In the genomic region with DNA sequence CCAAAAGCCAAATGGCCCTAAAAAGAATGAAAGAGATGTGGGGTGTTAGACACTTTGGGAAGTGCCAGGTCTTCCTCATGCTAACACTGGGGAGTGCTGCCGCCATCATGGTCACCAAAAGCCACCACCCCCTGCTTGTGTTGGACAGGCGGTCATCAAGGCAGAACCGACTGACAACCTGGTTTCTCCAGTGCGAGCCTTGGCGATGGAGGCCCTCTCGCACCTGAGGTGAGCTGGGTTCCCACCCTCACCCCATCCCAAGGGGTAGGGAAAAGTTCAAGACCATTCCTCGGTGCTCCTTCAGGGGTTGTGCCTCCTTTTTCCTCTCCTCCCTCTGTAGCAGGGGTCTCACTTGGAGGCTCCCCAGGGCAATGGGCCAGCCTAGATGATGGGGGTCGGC, we compare ENCODE assay signal across 21 cellular contexts. TPM values are rescaled to one million over a fixed set of nuclear protein-coding genes. Genes with fewer than 3 reads are reported as not detected.
"Had no signal": no experiment of that assay in that cellular context is flagged by ENCODE, and none has a peak within 500 bp of the region (broad histone marks: within the 10 kb centered on the region; RNA-seq: fewer than 3 reads in every experiment).

No MANE protein-coding gene starts in this region.

- H2AFZ ChIP-seq: hepatocyte had no signal

- H3K9me3 ChIP-seq: body of pancreas, colonic mucosa, esophagus squamous epithelium, ovary, SJSA1 had no signal

- H3K4me2 ChIP-seq: hepatocyte had no signal

- H3K4me1 ChIP-seq: body of pancreas, colonic mucosa, esophagus squamous epithelium, tibial artery had no signal

- H3K4me1 Mint-ChIP-seq: stimulated activated memory B cell treated with anti-CD40 and anti-IgM and Interleukin-4, amounts not matched to agents 10 μg/mL and 1 μg/mL and 100 μg/mL, for 72 hours had no signal

- H3K27ac ChIP-seq: body of pancreas, colonic mucosa, esophagus squamous epithelium, hepatocyte, ovary, SJSA1, tibial artery had no signal

- H3K79me2 ChIP-seq: hepatocyte had no signal

- H3K4me3 ChIP-seq: body of pancreas, colonic mucosa, esophagus squamous epithelium, hepatocyte, ovary, SJSA1, tibial artery had no signal

- H3K9me3 Mint-ChIP-seq: activated naive CD4-positive, alpha-beta T cell treated with anti-CD3 and anti-CD28 coated beads, Interleukin-2, amount 50 U/mL, for 72 hours; activated T-helper 2 cell treated with anti-CD3 and anti-CD28 coated beads, Interferon-gamma antibody, Interleukin-2, Interleukin-4, amounts not matched to agents 10 μg/mL and 5 μg/mL and 100 μg/mL, durations not matched to agents 14 hours and 24 hours and 36 hours; neural crest cell; stimulated activated memory B cell treated with anti-CD40 and anti-IgM and Interleukin-4, amounts not matched to agents 10 μg/mL and 1 μg/mL and 100 μg/mL, for 72 hours had no signal

- H3K27ac Mint-ChIP-seq: activated CD8-positive, alpha-beta T cell treated with anti-CD3 and anti-CD28 coated beads, Interleukin-2, amount 10 ng/mL, durations not matched to agents 7 days and 5 days; activated naive CD4-positive, alpha-beta T cell treated with anti-CD3 and anti-CD28 coated beads, Interleukin-2, amount 50 U/mL, for 72 hours; activated T-helper 2 cell treated with anti-CD3 and anti-CD28 coated beads, Interferon-gamma antibody, Interleukin-2, Interleukin-4, amounts not matched to agents 10 μg/mL and 5 μg/mL and 100 μg/mL, durations not matched to agents 14 hours and 24 hours and 36 hours; stimulated activated memory B cell treated with anti-CD40 and anti-IgM and Interleukin-4, amounts not matched to agents 10 μg/mL and 1 μg/mL and 100 μg/mL, for 72 hours had no signal

- DNase-seq: activated CD8-positive, alpha-beta T cell treated with anti-CD3 and anti-CD28 coated beads, Interleukin-2, amount 10 ng/mL, durations not matched to agents 7 days and 5 days; activated T-cell treated with anti-CD3 and anti-CD28 coated beads for 4 hours; central memory CD4-positive, alpha-beta T cell; colonic mucosa; effector CD4-positive, alpha-beta T cell; esophagus squamous epithelium; mesendoderm; SW 1271 had no signal

- H3K4me3 Mint-ChIP-seq: activated CD8-positive, alpha-beta T cell treated with anti-CD3 and anti-CD28 coated beads, Interleukin-2, amount 10 ng/mL, durations not matched to agents 7 days and 5 days; neural crest cell; stimulated activated memory B cell treated with anti-CD40 and anti-IgM and Interleukin-4, amounts not matched to agents 10 μg/mL and 1 μg/mL and 100 μg/mL, for 72 hours had no signal

- H3K36me3 ChIP-seq: colonic mucosa, esophagus squamous epithelium, ovary, SJSA1, tibial artery had no signal

- H3K27me3 ChIP-seq: body of pancreas, colonic mucosa, hepatocyte, ovary had no signal

- H3K36me3 Mint-ChIP-seq: activated naive CD4-positive, alpha-beta T cell treated with anti-CD3 and anti-CD28 coated beads, Interleukin-2, amount 50 U/mL, for 72 hours; stimulated activated memory B cell treated with anti-CD40 and anti-IgM and Interleukin-4, amounts not matched to agents 10 μg/mL and 1 μg/mL and 100 μg/mL, for 72 hours had no signal

RNA-seq across cellular contexts. Expression of a gene that starts 33.6 kb away (rescaled TPM):
- total RNA-seq: activated CD8-positive, alpha-beta T cell treated with anti-CD3 and anti-CD28 coated beads, Interleukin-2, amount 10 ng/mL, durations not matched to agents 7 days and 5 days; activated naive CD4-positive, alpha-beta T cell treated with anti-CD3 and anti-CD28 coated beads, Interleukin-2, amount 50 U/mL, for 72 hours; activated T-helper 2 cell treated with anti-CD3 and anti-CD28 coated beads, Interferon-gamma antibody, Interleukin-2, Interleukin-4, amounts not matched to agents 10 μg/mL and 5 μg/mL and 100 μg/mL, durations not matched to agents 14 hours and 24 hours and 36 hours; body of pancreas; colonic mucosa; endothelial cell of umbilical vein; fibroblast of villous mesenchyme; glomerular endothelial cell; hepatocyte; neural crest cell; ovary; SJSA1; T-helper 2 cell treated with Interferon-gamma antibody and Interleukin-4, amounts not matched to agents 100 ng/mL and 5 ng/mL, for 36 hours had no signal
- polyA plus RNA-seq: endothelial cell of umbilical vein, hepatocyte, ovary had no signal

RNA-seq across cellular contexts. Expression of a gene that starts 51.7 kb away (rescaled TPM):
- total RNA-seq: activated CD8-positive, alpha-beta T cell treated with anti-CD3 and anti-CD28 coated beads, Interleukin-2, amount 10 ng/mL, durations not matched to agents 7 days and 5 days; activated naive CD4-positive, alpha-beta T cell treated with anti-CD3 and anti-CD28 coated beads, Interleukin-2, amount 50 U/mL, for 72 hours; activated T-helper 2 cell treated with anti-CD3 and anti-CD28 coated beads, Interferon-gamma antibody, Interleukin-2, Interleukin-4, amounts not matched to agents 10 μg/mL and 5 μg/mL and 100 μg/mL, durations not matched to agents 14 hours and 24 hours and 36 hours; body of pancreas; endothelial cell of umbilical vein; fibroblast of villous mesenchyme; glomerular endothelial cell; neural crest cell; SJSA1; T-helper 2 cell treated with Interferon-gamma antibody and Interleukin-4, amounts not matched to agents 100 ng/mL and 5 ng/mL, for 36 hours had no signal
- polyA plus RNA-seq: endothelial cell of umbilical vein, ovary had no signal
